ENCODE assay signal across 1 cellular context in the genomic region with DNA sequence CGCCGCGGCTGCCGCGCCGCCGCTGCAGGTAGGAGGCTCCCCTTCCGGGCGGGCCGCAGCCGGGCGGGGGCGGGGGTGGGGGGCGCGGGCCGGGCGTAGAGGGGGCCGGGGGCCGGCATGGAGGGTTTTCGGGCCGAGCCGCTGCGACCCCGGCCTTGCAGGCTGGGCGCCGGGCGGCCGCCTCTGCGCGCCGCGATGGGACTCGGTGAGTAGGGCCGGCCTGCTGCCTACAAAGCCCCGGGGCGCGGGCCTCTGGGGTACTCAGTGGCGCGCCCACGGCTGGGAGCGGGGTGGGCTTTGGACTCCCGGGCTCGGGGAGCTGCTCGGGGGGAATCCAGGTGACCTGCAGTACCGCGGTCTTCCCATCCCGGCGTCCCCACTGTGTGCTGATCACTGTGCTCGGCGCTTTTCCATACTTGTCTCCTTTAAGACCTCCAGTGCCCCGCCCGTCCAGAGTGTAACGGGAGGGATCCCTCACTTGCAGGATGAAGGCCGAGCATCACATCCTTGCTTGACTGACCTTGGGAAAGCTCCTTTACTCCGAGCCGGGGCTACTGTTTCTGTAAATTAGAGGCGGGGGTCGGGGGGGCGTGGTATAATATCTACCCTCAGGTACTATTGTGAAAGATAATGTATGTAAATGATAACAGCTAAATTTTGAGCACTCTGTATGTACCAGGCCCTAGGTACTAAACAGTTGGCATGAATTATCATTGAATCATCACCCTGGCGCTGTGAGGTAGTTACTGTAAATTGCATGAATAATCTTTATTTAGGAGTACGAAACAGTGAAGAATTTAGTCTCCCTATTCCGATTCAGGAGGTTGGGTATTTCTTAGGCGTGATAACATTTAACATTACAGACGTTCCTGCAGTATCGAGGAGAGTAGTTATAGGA.
TF ChIP-seq lines count a peak whose summit lies in the region.

No MANE protein-coding gene starts in this region.

TF ChIP-seq in HepG2, 621 proteins besides CTCF, POLR2A, EP300 and RAD21 (continued from another document):
- TF ChIP-seq FOXP4 (CRISPR knock-in tag; IDR thresholded peaks at IDR 0.05) (no peak), ZNF713 (CRISPR knock-in tag; IDR thresholded peaks at IDR 0.05) (no peak), MTF2 (CRISPR knock-in tag; IDR thresholded peaks at IDR 0.05; ENCODE audit: borderline replicate concordance) (no peak), ZNF850 (CRISPR knock-in tag; conservative IDR thresholded peaks at IDR 0.05) (no peak), ZNF710 (CRISPR knock-in tag; IDR thresholded peaks at IDR 0.05; ENCODE audit: borderline replicate concordance) (no peak), ZNF292 (CRISPR knock-in tag; IDR thresholded peaks at IDR 0.05; ENCODE audit: borderline replicate concordance, low read depth) (no peak), HNRNPK (IDR thresholded peaks at IDR 0.05; ENCODE audit: low read depth, low read length, poor library complexity, severe bottlenecking) (peak; percentile 17), NCOA1 (CRISPR knock-in tag; IDR thresholded peaks at IDR 0.05) (no peak), SP140L (CRISPR knock-in tag; IDR thresholded peaks at IDR 0.05; ENCODE audit: borderline replicate concordance) (no peak), SRY (CRISPR knock-in tag; IDR thresholded peaks at IDR 0.05) (peak; percentile 33; the same call in 1 of the 2 replicates), HNF1A (IDR thresholded peaks at IDR 0.05; ENCODE audit: low read depth) (no peak), HNF1A (CRISPR knock-in tag; IDR thresholded peaks at IDR 0.05; ENCODE audit: borderline replicate concordance) (no peak), HOXA9 (CRISPR knock-in tag; IDR thresholded peaks at IDR 0.05; ENCODE audit: borderline replicate concordance) (no peak), ZNF589 (CRISPR knock-in tag; conservative IDR thresholded peaks at IDR 0.05) (no peak), MTF1 (CRISPR knock-in tag; IDR thresholded peaks at IDR 0.05) (no peak), ZNF354B (CRISPR knock-in tag; IDR thresholded peaks at IDR 0.05) (no peak), KDM5A (IDR thresholded peaks at IDR 0.05; ENCODE audit: borderline replicate concordance, low read length) (no peak), CBFB (CRISPR knock-in tag; IDR thresholded peaks at IDR 0.05) (no peak), GTF2F1 (IDR thresholded peaks at IDR 0.05; ENCODE audit: low read length) (no peak), TAF1 (CRISPR knock-in tag; IDR thresholded peaks at IDR 0.05) (peak; percentile 38; the same call in 1 of the 2 replicates)
- TF ChIP-seq, protein P1, sequence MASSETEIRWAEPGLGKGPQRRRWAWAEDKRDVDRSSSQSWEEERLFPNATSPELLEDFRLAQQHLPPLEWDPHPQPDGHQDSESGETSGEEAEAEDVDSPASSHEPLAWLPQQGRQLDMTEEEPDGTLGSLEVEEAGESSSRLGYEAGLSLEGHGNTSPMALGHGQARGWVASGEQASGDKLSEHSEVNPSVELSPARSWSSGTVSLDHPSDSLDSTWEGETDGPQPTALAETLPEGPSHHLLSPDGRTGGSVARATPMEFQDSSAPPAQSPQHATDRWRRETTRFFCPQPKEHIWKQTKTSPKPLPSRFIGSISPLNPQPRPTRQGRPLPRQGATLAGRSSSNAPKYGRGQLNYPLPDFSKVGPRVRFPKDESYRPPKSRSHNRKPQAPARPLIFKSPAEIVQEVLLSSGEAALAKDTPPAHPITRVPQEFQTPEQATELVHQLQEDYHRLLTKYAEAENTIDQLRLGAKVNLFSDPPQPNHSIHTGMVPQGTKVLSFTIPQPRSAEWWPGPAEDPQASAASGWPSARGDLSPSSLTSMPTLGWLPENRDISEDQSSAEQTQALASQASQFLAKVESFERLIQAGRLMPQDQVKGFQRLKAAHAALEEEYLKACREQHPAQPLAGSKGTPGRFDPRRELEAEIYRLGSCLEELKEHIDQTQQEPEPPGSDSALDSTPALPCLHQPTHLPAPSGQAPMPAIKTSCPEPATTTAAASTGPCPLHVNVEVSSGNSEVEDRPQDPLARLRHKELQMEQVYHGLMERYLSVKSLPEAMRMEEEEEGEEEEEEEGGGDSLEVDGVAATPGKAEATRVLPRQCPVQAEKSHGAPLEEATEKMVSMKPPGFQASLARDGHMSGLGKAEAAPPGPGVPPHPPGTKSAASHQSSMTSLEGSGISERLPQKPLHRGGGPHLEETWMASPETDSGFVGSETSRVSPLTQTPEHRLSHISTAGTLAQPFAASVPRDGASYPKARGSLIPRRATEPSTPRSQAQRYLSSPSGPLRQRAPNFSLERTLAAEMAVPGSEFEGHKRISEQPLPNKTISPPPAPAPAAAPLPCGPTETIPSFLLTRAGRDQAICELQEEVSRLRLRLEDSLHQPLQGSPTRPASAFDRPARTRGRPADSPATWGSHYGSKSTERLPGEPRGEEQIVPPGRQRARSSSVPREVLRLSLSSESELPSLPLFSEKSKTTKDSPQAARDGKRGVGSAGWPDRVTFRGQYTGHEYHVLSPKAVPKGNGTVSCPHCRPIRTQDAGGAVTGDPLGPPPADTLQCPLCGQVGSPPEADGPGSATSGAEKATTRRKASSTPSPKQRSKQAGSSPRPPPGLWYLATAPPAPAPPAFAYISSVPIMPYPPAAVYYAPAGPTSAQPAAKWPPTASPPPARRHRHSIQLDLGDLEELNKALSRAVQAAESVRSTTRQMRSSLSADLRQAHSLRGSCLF (CRISPR knock-in tag; IDR thresholded peaks at IDR 0.05; ENCODE audit: borderline replicate concordance): no peak
- TF ChIP-seq, protein P2, sequence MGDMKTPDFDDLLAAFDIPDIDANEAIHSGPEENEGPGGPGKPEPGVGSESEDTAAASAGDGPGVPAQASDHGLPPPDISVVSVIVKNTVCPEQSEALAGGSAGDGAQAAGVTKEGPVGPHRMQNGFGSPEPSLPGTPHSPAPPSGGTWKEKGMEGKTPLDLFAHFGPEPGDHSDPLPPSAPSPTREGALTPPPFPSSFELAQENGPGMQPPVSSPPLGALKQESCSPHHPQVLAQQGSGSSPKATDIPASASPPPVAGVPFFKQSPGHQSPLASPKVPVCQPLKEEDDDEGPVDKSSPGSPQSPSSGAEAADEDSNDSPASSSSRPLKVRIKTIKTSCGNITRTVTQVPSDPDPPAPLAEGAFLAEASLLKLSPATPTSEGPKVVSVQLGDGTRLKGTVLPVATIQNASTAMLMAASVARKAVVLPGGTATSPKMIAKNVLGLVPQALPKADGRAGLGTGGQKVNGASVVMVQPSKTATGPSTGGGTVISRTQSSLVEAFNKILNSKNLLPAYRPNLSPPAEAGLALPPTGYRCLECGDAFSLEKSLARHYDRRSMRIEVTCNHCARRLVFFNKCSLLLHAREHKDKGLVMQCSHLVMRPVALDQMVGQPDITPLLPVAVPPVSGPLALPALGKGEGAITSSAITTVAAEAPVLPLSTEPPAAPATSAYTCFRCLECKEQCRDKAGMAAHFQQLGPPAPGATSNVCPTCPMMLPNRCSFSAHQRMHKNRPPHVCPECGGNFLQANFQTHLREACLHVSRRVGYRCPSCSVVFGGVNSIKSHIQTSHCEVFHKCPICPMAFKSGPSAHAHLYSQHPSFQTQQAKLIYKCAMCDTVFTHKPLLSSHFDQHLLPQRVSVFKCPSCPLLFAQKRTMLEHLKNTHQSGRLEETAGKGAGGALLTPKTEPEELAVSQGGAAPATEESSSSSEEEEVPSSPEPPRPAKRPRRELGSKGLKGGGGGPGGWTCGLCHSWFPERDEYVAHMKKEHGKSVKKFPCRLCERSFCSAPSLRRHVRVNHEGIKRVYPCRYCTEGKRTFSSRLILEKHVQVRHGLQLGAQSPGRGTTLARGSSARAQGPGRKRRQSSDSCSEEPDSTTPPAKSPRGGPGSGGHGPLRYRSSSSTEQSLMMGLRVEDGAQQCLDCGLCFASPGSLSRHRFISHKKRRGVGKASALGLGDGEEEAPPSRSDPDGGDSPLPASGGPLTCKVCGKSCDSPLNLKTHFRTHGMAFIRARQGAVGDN (CRISPR knock-in tag; IDR thresholded peaks at IDR 0.05): peak; percentile 40; the same call in 1 of the 2 replicates
- TF ChIP-seq, protein P3, sequence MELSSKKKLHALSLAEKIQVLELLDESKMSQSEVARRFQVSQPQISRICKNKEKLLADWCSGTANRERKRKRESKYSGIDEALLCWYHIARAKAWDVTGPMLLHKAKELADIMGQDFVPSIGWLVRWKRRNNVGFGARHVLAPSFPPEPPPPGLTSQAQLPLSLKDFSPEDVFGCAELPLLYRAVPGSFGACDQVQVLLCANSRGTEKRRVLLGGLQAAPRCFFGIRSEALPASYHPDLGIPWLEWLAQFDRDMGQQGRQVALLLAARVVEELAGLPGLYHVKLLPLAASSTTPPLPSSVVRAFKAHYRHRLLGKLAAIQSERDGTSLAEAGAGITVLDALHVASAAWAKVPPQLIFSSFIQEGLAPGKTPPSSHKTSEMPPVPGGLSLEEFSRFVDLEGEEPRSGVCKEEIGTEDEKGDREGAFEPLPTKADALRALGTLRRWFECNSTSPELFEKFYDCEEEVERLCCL (CRISPR knock-in tag; IDR thresholded peaks at IDR 0.05; ENCODE audit: borderline replicate concordance): no peak
- TF ChIP-seq, protein P4, sequence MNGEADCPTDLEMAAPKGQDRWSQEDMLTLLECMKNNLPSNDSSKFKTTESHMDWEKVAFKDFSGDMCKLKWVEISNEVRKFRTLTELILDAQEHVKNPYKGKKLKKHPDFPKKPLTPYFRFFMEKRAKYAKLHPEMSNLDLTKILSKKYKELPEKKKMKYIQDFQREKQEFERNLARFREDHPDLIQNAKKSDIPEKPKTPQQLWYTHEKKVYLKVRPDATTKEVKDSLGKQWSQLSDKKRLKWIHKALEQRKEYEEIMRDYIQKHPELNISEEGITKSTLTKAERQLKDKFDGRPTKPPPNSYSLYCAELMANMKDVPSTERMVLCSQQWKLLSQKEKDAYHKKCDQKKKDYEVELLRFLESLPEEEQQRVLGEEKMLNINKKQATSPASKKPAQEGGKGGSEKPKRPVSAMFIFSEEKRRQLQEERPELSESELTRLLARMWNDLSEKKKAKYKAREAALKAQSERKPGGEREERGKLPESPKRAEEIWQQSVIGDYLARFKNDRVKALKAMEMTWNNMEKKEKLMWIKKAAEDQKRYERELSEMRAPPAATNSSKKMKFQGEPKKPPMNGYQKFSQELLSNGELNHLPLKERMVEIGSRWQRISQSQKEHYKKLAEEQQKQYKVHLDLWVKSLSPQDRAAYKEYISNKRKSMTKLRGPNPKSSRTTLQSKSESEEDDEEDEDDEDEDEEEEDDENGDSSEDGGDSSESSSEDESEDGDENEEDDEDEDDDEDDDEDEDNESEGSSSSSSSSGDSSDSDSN (CRISPR knock-in tag; IDR thresholded peaks at IDR 0.05): peak; percentile 4; the same call in 1 of the 2 replicates
